8 cellular contexts compared by ENCODE assay signal in genomic region chr6:131948692-131949614, GRCh38. TPM values are rescaled to one million over a fixed set of nuclear protein-coding genes. Genes with fewer than 3 reads are reported as not detected.
DNase-seq lines count a peak whose midpoint lies in the region; ATAC-seq and TF ChIP-seq lines count a peak whose summit lies in the region.

No MANE protein-coding gene starts in this region.

- no peaks in the 10 kb centered on the region for H3K36me3 ChIP-seq in ovary

- peaks cover 12% of the 10 kb centered on the region for H3K4me1 Mint-ChIP-seq in CD4-positive, alpha-beta T cell (ENCODE audit: low read depth)
- H3K4me1 Mint-ChIP-seq in T-cell, result peaks cover 7 to 17% (median 10%) of the 10 kb centered on the region in 3 donors

- no peak overlapping the region for H3K27ac ChIP-seq in CD4-positive, alpha-beta T cell (ENCODE audit: low read depth, low read length)
- peak overlapping the region; percentile 9 to 90 for H3K27ac ChIP-seq in ovary

- peaks cover 68% of the 10 kb centered on the region for H3K27me3 Mint-ChIP-seq in CD4-positive, alpha-beta T cell
- H3K27me3 Mint-ChIP-seq in T-cell, result peaks cover 58 to 60% of the 10 kb centered on the region in 2 donors

- no peaks in the 10 kb centered on the region for H3K9me3 ChIP-seq in CD4-positive, alpha-beta T cell (ENCODE audit: control insufficient read depth, low read length)
- H3K9me3 ChIP-seq in ovary, result no peaks in the 10 kb centered on the region

- H3K4me1 ChIP-seq in ovary (ENCODE audit: insufficient read depth), result peaks cover 4% of the 10 kb centered on the region

- no peak for TF ChIP-seq EP300 in ovary (IDR thresholded peaks at IDR 0.05)

- TF ChIP-seq POLR2A in ovary (IDR thresholded peaks at IDR 0.05), result no peak

- H3K27ac Mint-ChIP-seq in CD4-positive, alpha-beta T cell, result no peak overlapping the region
- no peak overlapping the region for H3K27ac Mint-ChIP-seq in T-cell

- peaks cover 63% of the 10 kb centered on the region for H3K27me3 ChIP-seq in CD4-positive, alpha-beta T cell (ENCODE audit: control insufficient read depth, insufficient read depth, low read length)
- no peaks in the 10 kb centered on the region for H3K27me3 ChIP-seq in ovary

- CTCF ChIA-PET in CD4-positive, alpha-beta T cell (lab: Charles Lee), result no interaction called here
- CTCF ChIA-PET in T-cell (lab: Charles Lee), result no interaction called here

- ATAC-seq in CD4-positive, alpha-beta T cell (ENCODE audit: poor library complexity), result no peak
- ATAC-seq in T-cell (replicated peaks in 1 of 4), result no peak

- POLR2A ChIA-PET in CD4-positive, alpha-beta T cell (lab: Charles Lee), result no interaction called here
- POLR2A ChIA-PET in T-cell (lab: Charles Lee), result no interaction called here

- intact Hi-C loops in CD4-positive, alpha-beta T cell (cut with DNase I, micrococcal nuclease), result no loop called here
- intact Hi-C loops in ovary (cut with DNase I), result no loop called here

- no peak for DNase-seq in CD4-positive, alpha-beta T cell
- DNase-seq in T-cell, result no peak
- DNase-seq in glomerular endothelial cell (ENCODE audit: extremely low read depth, low read depth, low spot score), result peak; percentile 93
- peak in 4 of 5 donors; percentile 26 to 44 (median 28) for DNase-seq in ovary
- DNase-seq in AG08396 (ENCODE audit: low spot score), result no peak
- no peak for DNase-seq in HuH-7.5 (ENCODE audit: low spot score)
- DNase-seq in NCI-H345 (lab: John Stamatoyannopoulos, UW), result no peak
- DNase-seq in germinal center (ENCODE audit: low spot score), result no peak

- no peak for TF ChIP-seq CTCF in CD4-positive, alpha-beta T cell (IDR thresholded peaks at IDR 0.05)
- no peak for TF ChIP-seq CTCF in ovary (IDR thresholded peaks at IDR 0.05)

- peak overlapping the region; percentile 56 for H3K4me3 Mint-ChIP-seq in CD4-positive, alpha-beta T cell
- peak overlapping the region; percentile 18 to 87 (median 75) for H3K4me3 Mint-ChIP-seq in T-cell

- H3K9me3 Mint-ChIP-seq in CD4-positive, alpha-beta T cell, result no peaks in the 10 kb centered on the region
- no peaks in the 10 kb centered on the region for H3K9me3 Mint-ChIP-seq in T-cell

- 28 to 38% (median 31%) methylated on average over 18 of the region's 18 CpGs for WGBS in ovary, 3 donors

- no peaks in the 10 kb centered on the region for H3K36me3 Mint-ChIP-seq in CD4-positive, alpha-beta T cell (ENCODE audit: low read depth)
- no peaks in the 10 kb centered on the region for H3K36me3 Mint-ChIP-seq in T-cell

- H3K4me3 ChIP-seq in ovary, result peak overlapping the region; percentile 80

RNA-seq across cellular contexts. Expression of gene CCN2, which starts 2.2 kb away (rescaled TPM):
- under 1 TPM in 1 of 2 experiments, not detected in 1; 0.11 TPM for total RNA-seq in CD4-positive, alpha-beta T cell
- total RNA-seq in T-cell (1 to 10 TPM in 2 of 5 donors, under 1 TPM in 1, not detected in 2; 0.49 to 1.3 (median 1.2) TPM), glomerular endothelial cell (551 and 1,253 TPM in 2 replicates), ovary (10 to 100 TPM; 18.3 to 88.0 (median 52.8) TPM)
- polyA plus RNA-seq in ovary, result 100 to 1,000 TPM in 1 of 2 donors, 10 to 100 TPM in 1; 74.2 to 191 TPM

Comparison
In these comparisons a context has a peak if more than half of its experiments do, and no peak if none do; other contexts are left out.
1. DNase-seq: peak in glomerular endothelial cell (single experiment) and ovary (4 of 5); none in CD4-positive, alpha-beta T cell (0 of 10), T-cell (0 of 34), AG08396 (single experiment), HuH-7.5 (single experiment), NCI-H345 (single experiment) and germinal center (single experiment).